23 cellular contexts compared by ENCODE assay signal in the genomic region with DNA sequence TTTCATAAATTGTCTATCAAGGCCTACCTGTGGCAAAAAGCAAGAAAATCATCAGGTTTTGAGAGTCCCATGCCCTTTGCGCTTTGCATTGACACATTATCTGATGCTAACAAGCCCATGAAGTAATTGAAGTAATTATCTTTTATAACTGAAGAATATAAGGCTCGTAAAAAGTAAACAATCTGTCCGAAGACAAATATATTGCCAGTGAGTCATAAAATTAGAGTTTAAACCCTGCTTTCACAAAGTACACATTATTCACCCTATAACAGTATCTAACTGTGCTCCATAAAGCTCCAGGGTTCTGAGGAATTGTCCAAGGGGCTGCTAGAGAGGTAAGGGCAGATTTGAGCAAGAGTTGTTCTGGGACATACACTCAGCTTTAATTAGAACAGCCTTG.
DNase-seq lines count a peak whose midpoint lies in the region; TF ChIP-seq lines count a peak whose summit lies in the region.
"Had no signal": no experiment of that assay in that cellular context is flagged by ENCODE, and none has a peak within 500 bp of the region (broad histone marks: within the 10 kb centered on the region; RNA-seq: fewer than 3 reads in every experiment).

No MANE protein-coding gene starts in this region.

- H2AFZ ChIP-seq in hepatocyte: no peak overlapping the region

- H3K4me2 ChIP-seq in hepatocyte: no peak overlapping the region

- WGBS in hepatocyte (ENCODE audit: low lambda C conversion rate, missing lambda C conversion rate): 33% methylated on average over 3 of the region's 3 CpGs

- H3K9me3 ChIP-seq in hepatocyte (ENCODE audit: low read depth): no peaks in the 10 kb centered on the region
- H3K9me3 ChIP-seq: body of pancreas, esophagus squamous epithelium, testis had no signal

- no peaks in the 10 kb centered on the region for H3K36me3 ChIP-seq in hepatocyte (replicated peaks; ENCODE audit: insufficient read depth, low read depth)
- H3K36me3 ChIP-seq: esophagus squamous epithelium had no signal

- H3K27ac ChIP-seq in hepatocyte: peak overlapping the region; percentile 11
- H3K27ac ChIP-seq: body of pancreas, esophagus squamous epithelium, skin epidermis, testis had no signal

- DNase-seq in DMS53 treated with DMSO at 0.1 percent for 48 hours (lab: John Stamatoyannopoulos, UW; ENCODE audit: unreplicated experiment): peak; percentile 9
- peak; percentile 40 for DNase-seq in M059J (ENCODE audit: low read depth)
- DNase-seq in SK-MEL-5 (ENCODE audit: low read depth, low spot score): peak; percentile 29
- DNase-seq in hepatocyte (ENCODE audit: low spot score): no peak
- DNase-seq in activated T-helper 1 cell treated with anti-CD3 and anti-CD28 coated beads, Interleukin-12 subunit alpha, Interleukin-12 subunit beta, Interleukin-2, Interleukin-4 antibody, amounts not matched to agents 30 ng/mL and 10 ng/mL and 1 ng/mL, durations not matched to agents 14 hours and 24 hours and 36 hours (ENCODE audit: low spot score): no peak
- no peak for DNase-seq in HuH-7.5 (ENCODE audit: low spot score)
- DNase-seq in NCI-H345 (lab: John Stamatoyannopoulos, UW): no peak
- DNase-seq in NCI-H2029 (lab: John Stamatoyannopoulos, UW): no peak
- DNase-seq: activated naive CD8-positive, alpha-beta T cell treated with anti-CD3 and anti-CD28 coated beads for 36 hours; body of pancreas; CD4-positive, alpha-beta memory T cell; DMS79; effector memory CD8-positive, alpha-beta T cell; esophagus squamous epithelium; glutamatergic neuron; NCI-H187; NCI-H446 treated with DMSO at 0.1 percent for 48 hours; RPMI8226; stimulated activated CD4-positive, alpha-beta T cell treated with anti-CD3 and anti-CD28 coated beads, Interleukin-2, amount 100 ng/mL, for 24 hours; testis had no signal

- no peaks in the 10 kb centered on the region for H3K36me3 Mint-ChIP-seq in activated T-helper 1 cell treated with anti-CD3 and anti-CD28 coated beads, Interleukin-12 subunit alpha, Interleukin-12 subunit beta, Interleukin-2, Interleukin-4 antibody, amounts not matched to agents 30 ng/mL and 10 ng/mL and 1 ng/mL, durations not matched to agents 14 hours and 24 hours and 36 hours (ENCODE audit: low read depth)
- H3K36me3 Mint-ChIP-seq: activated naive CD8-positive, alpha-beta T cell treated with anti-CD3 and anti-CD28 coated beads for 36 hours; CD4-positive, alpha-beta memory T cell; stimulated activated effector memory CD8-positive, alpha-beta T cell treated with anti-CD3 and anti-CD28 coated beads, Interleukin-12 subunit alpha, Interleukin-12 subunit beta, amount 100 ng/mL, for 72 hours had no signal

- no peaks in the 10 kb centered on the region for H3K4me1 Mint-ChIP-seq in activated T-helper 1 cell treated with anti-CD3 and anti-CD28 coated beads, Interleukin-12 subunit alpha, Interleukin-12 subunit beta, Interleukin-2, Interleukin-4 antibody, amounts not matched to agents 30 ng/mL and 10 ng/mL and 1 ng/mL, durations not matched to agents 14 hours and 24 hours and 36 hours (ENCODE audit: low read depth)
- H3K4me1 Mint-ChIP-seq: activated naive CD8-positive, alpha-beta T cell treated with anti-CD3 and anti-CD28 coated beads for 36 hours; CD4-positive, alpha-beta memory T cell; stimulated activated effector memory CD8-positive, alpha-beta T cell treated with anti-CD3 and anti-CD28 coated beads, Interleukin-12 subunit alpha, Interleukin-12 subunit beta, amount 100 ng/mL, for 72 hours had no signal

- no peaks in the 10 kb centered on the region for H3K27me3 ChIP-seq in hepatocyte
- H3K27me3 ChIP-seq: body of pancreas, esophagus squamous epithelium, testis had no signal

- H3K9me3 Mint-ChIP-seq in activated T-helper 1 cell treated with anti-CD3 and anti-CD28 coated beads, Interleukin-12 subunit alpha, Interleukin-12 subunit beta, Interleukin-2, Interleukin-4 antibody, amounts not matched to agents 30 ng/mL and 10 ng/mL and 1 ng/mL, durations not matched to agents 14 hours and 24 hours and 36 hours: no peaks in the 10 kb centered on the region
- H3K9me3 Mint-ChIP-seq: activated naive CD8-positive, alpha-beta T cell treated with anti-CD3 and anti-CD28 coated beads for 36 hours; activated T-helper 2 cell treated with anti-CD3 and anti-CD28 coated beads, Interferon-gamma antibody, Interleukin-2, Interleukin-4, amounts not matched to agents 10 μg/mL and 5 μg/mL and 100 μg/mL, durations not matched to agents 14 hours and 24 hours and 36 hours; CD4-positive, alpha-beta memory T cell; effector memory CD8-positive, alpha-beta T cell; stimulated activated effector memory CD8-positive, alpha-beta T cell treated with anti-CD3 and anti-CD28 coated beads, Interleukin-12 subunit alpha, Interleukin-12 subunit beta, amount 100 ng/mL, for 72 hours had no signal

- no peak for TF ChIP-seq CTCF in hepatocyte (IDR thresholded peaks at IDR 0.05; ENCODE audit: poor library complexity)

- peaks cover 4% of the 10 kb centered on the region for H3K4me1 ChIP-seq in hepatocyte (ENCODE audit: insufficient read depth)
- H3K4me1 ChIP-seq: body of pancreas, esophagus squamous epithelium, testis had no signal

- H3K4me3 ChIP-seq in hepatocyte: no peak overlapping the region
- H3K4me3 ChIP-seq: body of pancreas, esophagus squamous epithelium, skin epidermis, testis had no signal

- H3K9me2 ChIP-seq in hepatocyte (replicated peaks; ENCODE audit: insufficient read depth): no peaks in the 10 kb centered on the region

- intact Hi-C loops in activated T-helper 1 cell treated with anti-CD3 and anti-CD28 coated beads, Interleukin-12 subunit alpha, Interleukin-12 subunit beta, Interleukin-2, Interleukin-4 antibody, amounts not matched to agents 30 ng/mL and 10 ng/mL and 1 ng/mL, durations not matched to agents 14 hours and 24 hours and 36 hours (cut with micrococcal nuclease): loop anchor here (10.0 kb wide), 1 partner anchor 204 kb away; no protein-coding TSS in a partner anchor

- H3K27me3 Mint-ChIP-seq in activated T-helper 1 cell treated with anti-CD3 and anti-CD28 coated beads, Interleukin-12 subunit alpha, Interleukin-12 subunit beta, Interleukin-2, Interleukin-4 antibody, amounts not matched to agents 30 ng/mL and 10 ng/mL and 1 ng/mL, durations not matched to agents 14 hours and 24 hours and 36 hours (ENCODE audit: insufficient read depth): peaks cover 6% of the 10 kb centered on the region

- H3K27ac Mint-ChIP-seq in activated T-helper 1 cell treated with anti-CD3 and anti-CD28 coated beads, Interleukin-12 subunit alpha, Interleukin-12 subunit beta, Interleukin-2, Interleukin-4 antibody, amounts not matched to agents 30 ng/mL and 10 ng/mL and 1 ng/mL, durations not matched to agents 14 hours and 24 hours and 36 hours: no peak overlapping the region
- H3K27ac Mint-ChIP-seq: activated naive CD8-positive, alpha-beta T cell treated with anti-CD3 and anti-CD28 coated beads for 36 hours; activated T-helper 2 cell treated with anti-CD3 and anti-CD28 coated beads, Interferon-gamma antibody, Interleukin-2, Interleukin-4, amounts not matched to agents 10 μg/mL and 5 μg/mL and 100 μg/mL, durations not matched to agents 14 hours and 24 hours and 36 hours; CD4-positive, alpha-beta memory T cell; effector memory CD8-positive, alpha-beta T cell; stimulated activated effector memory CD8-positive, alpha-beta T cell treated with anti-CD3 and anti-CD28 coated beads, Interleukin-12 subunit alpha, Interleukin-12 subunit beta, amount 100 ng/mL, for 72 hours had no signal

- H3K79me2 ChIP-seq in hepatocyte: no peaks in the 10 kb centered on the region

- no peaks in the 10 kb centered on the region for H4K20me1 ChIP-seq in hepatocyte (ENCODE audit: insufficient read depth, poor library complexity, severe bottlenecking)

- H3K4me3 Mint-ChIP-seq in activated T-helper 1 cell treated with anti-CD3 and anti-CD28 coated beads, Interleukin-12 subunit alpha, Interleukin-12 subunit beta, Interleukin-2, Interleukin-4 antibody, amounts not matched to agents 30 ng/mL and 10 ng/mL and 1 ng/mL, durations not matched to agents 14 hours and 24 hours and 36 hours: no peak overlapping the region
- H3K4me3 Mint-ChIP-seq: activated naive CD8-positive, alpha-beta T cell treated with anti-CD3 and anti-CD28 coated beads for 36 hours; CD4-positive, alpha-beta memory T cell; effector memory CD8-positive, alpha-beta T cell; stimulated activated effector memory CD8-positive, alpha-beta T cell treated with anti-CD3 and anti-CD28 coated beads, Interleukin-12 subunit alpha, Interleukin-12 subunit beta, amount 100 ng/mL, for 72 hours had no signal

- in situ Hi-C loops in SK-MEL-5 (cut with HindIII; ENCODE audit: low pct_unique_long_range_greater_than_20kb, low sequenced_read_pairs): no loop called here

Comparison
In these comparisons a context has a peak if more than half of its experiments do, and no peak if none do; other contexts are left out.
1. DNase-seq: peak in DMS53 treated with DMSO at 0.1 percent for 48 hours (single experiment), M059J (single experiment) and SK-MEL-5 (single experiment); none in hepatocyte (single experiment), activated T-helper 1 cell treated with anti-CD3 and anti-CD28 coated beads, Interleukin-12 subunit alpha, Interleukin-12 subunit beta, Interleukin-2, Interleukin-4 antibody, amounts not matched to agents 30 ng/mL and 10 ng/mL and 1 ng/mL, durations not matched to agents 14 hours and 24 hours and 36 hours (single experiment), HuH-7.5 (single experiment), NCI-H345 (single experiment) and NCI-H2029 (single experiment).